17 cellular contexts compared by ENCODE assay signal in genomic region chr10:132484922-132485321, GRCh38.
"Had no signal": no experiment of that assay in that cellular context is flagged by ENCODE, and none has a peak within 500 bp of the region (broad histone marks: within the 10 kb centered on the region; RNA-seq: fewer than 3 reads in every experiment).

No MANE protein-coding gene starts in this region.

- H3K9me3 ChIP-seq: heart left ventricle, neutrophil, tibial nerve had no signal

- ATAC-seq: esophagus mucosa; heart left ventricle; naive thymus-derived CD4-positive, alpha-beta T cell; stimulated activated memory B cell treated with anti-CD40 and anti-IgM and Interleukin-4, amounts not matched to agents 10 μg/mL and 1 μg/mL and 100 μg/mL, for 72 hours had no signal

- H3K4me1 Mint-ChIP-seq: central memory CD8-positive, alpha-beta T cell; naive thymus-derived CD4-positive, alpha-beta T cell; stimulated activated memory B cell treated with anti-CD40 and anti-IgM and Interleukin-4, amounts not matched to agents 10 μg/mL and 1 μg/mL and 100 μg/mL, for 72 hours had no signal

- H3K36me3 Mint-ChIP-seq: naive thymus-derived CD4-positive, alpha-beta T cell; stimulated activated memory B cell treated with anti-CD40 and anti-IgM and Interleukin-4, amounts not matched to agents 10 μg/mL and 1 μg/mL and 100 μg/mL, for 72 hours had no signal

- H3K4me3 Mint-ChIP-seq: central memory CD8-positive, alpha-beta T cell; naive thymus-derived CD4-positive, alpha-beta T cell; stimulated activated memory B cell treated with anti-CD40 and anti-IgM and Interleukin-4, amounts not matched to agents 10 μg/mL and 1 μg/mL and 100 μg/mL, for 72 hours; stimulated activated naive CD8-positive, alpha-beta T cell treated with anti-CD3 and anti-CD28 coated beads, Interleukin-15, Interleukin-2, amounts not matched to agents 100 ng/mL and 50 ng/mL, for 24 hours had no signal

- H3K27ac Mint-ChIP-seq: naive thymus-derived CD4-positive, alpha-beta T cell; stimulated activated memory B cell treated with anti-CD40 and anti-IgM and Interleukin-4, amounts not matched to agents 10 μg/mL and 1 μg/mL and 100 μg/mL, for 72 hours; stimulated activated naive CD8-positive, alpha-beta T cell treated with anti-CD3 and anti-CD28 coated beads, Interleukin-15, Interleukin-2, amounts not matched to agents 100 ng/mL and 50 ng/mL, for 24 hours had no signal

- DNase-seq: effector memory CD4-positive, alpha-beta T cell; hypothalamus; islet precursor cell; mammary epithelial cell; naive thymus-derived CD4-positive, alpha-beta T cell; stimulated activated CD4-positive, alpha-beta T cell treated with anti-CD3 and anti-CD28 coated beads, Interleukin-15, amount 100 ng/mL, for 24 hours; stimulated activated CD4-positive, alpha-beta T cell treated with anti-CD3 and anti-CD28 coated beads, Interleukin-1b, Interleukin-23, amount 100 ng/mL, for 48 hours; stimulated activated CD4-positive, alpha-beta T cell treated with anti-CD3 and anti-CD28 coated beads, Interleukin-4, amount 100 ng/mL, for 24 hours had no signal

- H3K9me3 Mint-ChIP-seq: central memory CD8-positive, alpha-beta T cell; naive thymus-derived CD4-positive, alpha-beta T cell; stimulated activated memory B cell treated with anti-CD40 and anti-IgM and Interleukin-4, amounts not matched to agents 10 μg/mL and 1 μg/mL and 100 μg/mL, for 72 hours; stimulated activated naive CD8-positive, alpha-beta T cell treated with anti-CD3 and anti-CD28 coated beads, Interleukin-15, Interleukin-2, amounts not matched to agents 100 ng/mL and 50 ng/mL, for 24 hours had no signal

- FAIRE-seq: endometrium, frontal cortex had no signal

- H3K4me3 ChIP-seq: heart left ventricle, tibial nerve had no signal

- H3K36me3 ChIP-seq: heart left ventricle, neutrophil, tibial nerve had no signal

- H3K27ac ChIP-seq: heart left ventricle, neutrophil, tibial nerve had no signal

- H3K27me3 ChIP-seq: heart left ventricle, neutrophil, tibial nerve had no signal
